8 cellular contexts compared by ENCODE assay signal in genomic region chr17:68289936-68290267, GRCh38. TPM values are rescaled to one million over a fixed set of nuclear protein-coding genes. Genes with fewer than 3 reads are reported as not detected.
DNase-seq lines count a peak whose midpoint lies in the region; ATAC-seq and TF ChIP-seq lines count a peak whose summit lies in the region.

No MANE protein-coding gene starts in this region.

- CTCF ChIA-PET in PC-9 (lab: Charles Lee): interaction anchor here (0.6 kb wide), 1 partner anchor 21 kb away, joined by 6 read pairs; no protein-coding TSS in a partner anchor

- no TSS peak for BruUV-seq in PC-9 (replicated peaks; lab: Mats Ljungman, UMichigan)

- WGBS in esophagus muscularis mucosa: 16% methylated on average over 9 of the region's 9 CpGs

- H3K4me3 ChIP-seq in PC-9: peak overlapping the region; percentile 76; the same call in 1 of the 2 replicates
- peak overlapping the region; percentile 62 to 67 (median 66) for H3K4me3 ChIP-seq in esophagus muscularis mucosa
- peak overlapping the region; percentile 69 to 80 (median 80) for H3K4me3 ChIP-seq in skeletal muscle tissue (ENCODE audit: low read length in 3 of 3)

- no peak for TF ChIP-seq POLR2A in esophagus muscularis mucosa (IDR thresholded peaks at IDR 0.05; ENCODE audit: low read depth)

- H3K27me3 ChIP-seq in PC-9 (ENCODE audit: insufficient read depth, low read depth) (no peaks in the 10 kb centered on the region), esophagus muscularis mucosa (peaks cover 0 to 46% (median 19%) of the 10 kb centered on the region in 4 donors), skeletal muscle tissue (ENCODE audit: control insufficient read depth in 3 of 3, insufficient read depth in 3 of 3, low read length in 3 of 3) (peaks cover 0 to 2% (median 0%) of the 10 kb centered on the region in 3 donors)

- intact Hi-C loops in PC-9 (cut with micrococcal nuclease; ENCODE audit: unreplicated experiment): loop anchor here (5.0 to 10.0 kb wide), 2 partner anchors 65 to 87 kb away; no protein-coding TSS in a partner anchor
- intact Hi-C loops in esophagus muscularis mucosa (cut with DNase I): no loop called here

- peak overlapping the region; percentile 81 for H3K4me2 ChIP-seq in PC-9

- H3K79me2 ChIP-seq in PC-9 (ENCODE audit: low read depth): peaks cover 3% of the 10 kb centered on the region; the same call in 1 of the 2 replicates

- H3F3A ChIP-seq in PC-9 (ENCODE audit: insufficient read depth, low read depth): peaks cover 18% of the 10 kb centered on the region

- H3K9me2 ChIP-seq in PC-9 (ENCODE audit: insufficient read depth): no peaks in the 10 kb centered on the region

- TF ChIP-seq CTCF in PC-9 (conservative IDR thresholded peaks at IDR 0.05) (no peak), esophagus muscularis mucosa (IDR thresholded peaks at IDR 0.05) (no peak)

- ATAC-seq in esophagus mucosa: no peak
- ATAC-seq in HG02798 (IDR thresholded peaks at IDR 0.05; ENCODE audit: poor library complexity, unreplicated experiment): no peak
- ATAC-seq in left lobe of liver: no peak

- peak overlapping the region; percentile 74 to 85 (median 82) for H3K9ac ChIP-seq in skeletal muscle tissue (ENCODE audit: low read depth in 1 of 3, low read length in 3 of 3)

- TF ChIP-seq EP300 in esophagus muscularis mucosa (IDR thresholded peaks at IDR 0.05): no peak

- POLR2A ChIA-PET in PC-9 (lab: Charles Lee; ENCODE audit: unreplicated experiment): no interaction called here

- no peak overlapping the region for H2AFZ ChIP-seq in PC-9

- H3K27ac ChIP-seq in PC-9 (no peak overlapping the region), esophagus muscularis mucosa (replicated peaks in 1 of 4) (no peak overlapping the region), skeletal muscle tissue (ENCODE audit: low read depth, low read length) (peak overlapping the region; percentile 73)

- H4K20me1 ChIP-seq in PC-9 (ENCODE audit: insufficient read depth): no peaks in the 10 kb centered on the region

- DNase-seq in DMS53 (lab: John Stamatoyannopoulos, UW) (peak; percentile 50), DMS53 treated with DMSO at 0.1 percent for 48 hours (lab: John Stamatoyannopoulos, UW; ENCODE audit: unreplicated experiment) (no peak), PC-9 (no peak), esophagus muscularis mucosa (ENCODE audit: extremely low spot score) (no peak), left lobe of liver (ENCODE audit: low spot score) (no peak)

- peaks cover 20% of the 10 kb centered on the region for H3K4me1 ChIP-seq in PC-9 (replicated peaks; ENCODE audit: insufficient read depth)
- H3K4me1 ChIP-seq in esophagus muscularis mucosa: peaks cover 17 to 31% (median 27%) of the 10 kb centered on the region in 4 donors
- peaks cover 13 to 24% (median 16%) of the 10 kb centered on the region in 3 donors for H3K4me1 ChIP-seq in skeletal muscle tissue (ENCODE audit: control insufficient read depth in 3 of 3, insufficient read depth in 3 of 3, low read length in 3 of 3)

- H3K36me3 ChIP-seq in PC-9 (ENCODE audit: low read depth): no peaks in the 10 kb centered on the region
- H3K36me3 ChIP-seq in esophagus muscularis mucosa: no peaks in the 10 kb centered on the region
- H3K36me3 ChIP-seq in skeletal muscle tissue (ENCODE audit: control insufficient read depth in 3 of 3, insufficient read depth in 3 of 3, low read length in 3 of 3): no peaks in the 10 kb centered on the region

- H3K9me3 ChIP-seq in PC-9 (ENCODE audit: insufficient read depth, low read depth) (no peaks in the 10 kb centered on the region), esophagus muscularis mucosa (no peaks in the 10 kb centered on the region), skeletal muscle tissue (ENCODE audit: control insufficient read depth in 3 of 3, low read length in 3 of 3) (no peaks in the 10 kb centered on the region)

RNA-seq across cellular contexts. Expression of gene SLC16A6, which starts 1.0 kb away (rescaled TPM):
- total RNA-seq in PC-9 (2021): 0.70 and 0.83 TPM in 2 replicates
- total RNA-seq in esophagus muscularis mucosa: under 1 TPM in 3 of 4 donors, not detected in 1; 0.33 to 0.42 (median 0.34) TPM
- 1.0 TPM for total RNA-seq in skeletal muscle tissue
- 14.4 TPM for total RNA-seq in esophagus mucosa
- total RNA-seq in left lobe of liver: 0.40 TPM

RNA-seq across cellular contexts. Expression of gene ARSG, which starts 1.4 kb away (rescaled TPM):
- total RNA-seq in PC-9 (2021) (4.0 and 6.6 TPM in 2 replicates), esophagus muscularis mucosa (1 to 10 TPM; 1.7 to 4.9 (median 2.8) TPM), skeletal muscle tissue (1.6 TPM), esophagus mucosa (6.8 TPM), left lobe of liver (3.4 TPM)

RNA-seq across cellular contexts. Expression of gene AMZ2, which starts 42.1 kb away (rescaled TPM):
- 60.8 and 88.3 TPM in 2 replicates for total RNA-seq in PC-9 (2021)
- 10 to 100 TPM; 38.2 to 69.9 (median 60.1) TPM for total RNA-seq in esophagus muscularis mucosa
- 49.6 TPM for total RNA-seq in skeletal muscle tissue
- total RNA-seq in esophagus mucosa: 60.5 TPM
- 21.1 TPM for total RNA-seq in left lobe of liver
